Comparison of ENCODE assay signal across 13 cellular contexts in the genomic region with DNA sequence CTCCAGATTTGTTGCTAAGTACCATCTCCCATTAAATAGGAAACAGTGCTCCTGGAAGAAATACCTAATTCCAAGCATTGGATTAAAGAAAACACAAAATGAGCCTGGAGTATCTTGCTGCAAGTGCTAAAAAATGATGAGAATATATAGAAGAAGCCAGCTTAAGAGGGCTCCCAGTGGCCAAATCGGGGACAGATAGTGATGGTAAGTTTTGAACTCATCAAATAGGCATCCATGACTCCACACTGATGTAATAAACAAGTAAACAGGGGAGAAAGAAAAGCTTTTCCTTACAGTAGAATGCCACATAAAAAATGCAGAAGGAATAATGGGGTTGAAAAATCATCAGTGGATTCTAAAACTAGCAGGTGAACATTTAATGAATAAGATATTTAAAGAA.
DNase-seq lines count a peak whose midpoint lies in the region; ATAC-seq and TF ChIP-seq lines count a peak whose summit lies in the region.
"Had no signal": no experiment of that assay in that cellular context is flagged by ENCODE, and none has a peak within 500 bp of the region (broad histone marks: within the 10 kb centered on the region; RNA-seq: fewer than 3 reads in every experiment).

No MANE protein-coding gene starts in this region.

- H3K9me3 Mint-ChIP-seq in nephron: no peaks in the 10 kb centered on the region
- no peaks in the 10 kb centered on the region for H3K9me3 Mint-ChIP-seq in activated naive CD4-positive, alpha-beta T cell treated with anti-CD3 and anti-CD28 coated beads, Interleukin-2, amount 10 ng/mL, durations not matched to agents 7 days and 5 days
- H3K9me3 Mint-ChIP-seq: H9 had no signal

- BruUV-seq in IMR-90 (replicated peaks; lab: Mats Ljungman, UMichigan): no TSS peak

- H2BK5ac ChIP-seq in IMR-90 (ENCODE audit: low read depth, low read length, poor library complexity, severe bottlenecking): no peak overlapping the region

- no peaks in the 10 kb centered on the region for H3K4me1 Mint-ChIP-seq in nephron
- no peaks in the 10 kb centered on the region for H3K4me1 Mint-ChIP-seq in activated naive CD4-positive, alpha-beta T cell treated with anti-CD3 and anti-CD28 coated beads, Interleukin-2, amount 10 ng/mL, durations not matched to agents 7 days and 5 days
- H3K4me1 Mint-ChIP-seq: CD4-positive, alpha-beta memory T cell had no signal

- H3K27ac ChIP-seq in IMR-90 (ENCODE audit: insufficient read depth, low read length): no peak overlapping the region
- H3K27ac ChIP-seq in SK-N-MC: peak overlapping the region; percentile 62
- no peak overlapping the region for H3K27ac ChIP-seq in right atrium auricular region
- no peak overlapping the region for H3K27ac ChIP-seq in aorta (ENCODE audit: low read depth in 1 of 2, low read length in 2 of 2)
- H3K27ac ChIP-seq: C4-2B had no signal

- no CpG with 5 or more reads among the region's 1 CpG for WGBS in IMR-90 (ENCODE audit: extremely low coverage in 2 of 2, insufficient read length in 1 of 2), 2 experiments
- WGBS in aorta, 2 donors: 67 to 68% methylated on average over 1 of the region's 1 CpG

- intact Hi-C loops in IMR-90 (cut with micrococcal nuclease): no loop called here
- intact Hi-C loops in aorta (cut with DNase I): loop anchor here in 1 of 2 donors (10.0 kb wide), 1 partner anchor 64 kb away; no protein-coding TSS in a partner anchor

- no peaks in the 10 kb centered on the region for H4K20me1 ChIP-seq in IMR-90 (ENCODE audit: insufficient read depth, low read length)

- H4K5ac ChIP-seq in IMR-90 (ENCODE audit: low read depth, low read length): no peak overlapping the region

- no peak overlapping the region for H2AFZ ChIP-seq in IMR-90 (replicated peaks; ENCODE audit: low read length, poor library complexity)

- no peak overlapping the region for H3K4me2 ChIP-seq in IMR-90 (ENCODE audit: low read depth, low read length)

- H3K27me3 ChIP-seq in IMR-90 (ENCODE audit: control insufficient read depth, insufficient read depth, low read length) (no peaks in the 10 kb centered on the region), right atrium auricular region (no peaks in the 10 kb centered on the region), aorta (ENCODE audit: control insufficient read depth in 1 of 2, insufficient read depth in 2 of 2, low read length in 1 of 2) (no peaks in the 10 kb centered on the region)
- H3K27me3 ChIP-seq: BE2C had no signal

- no peak overlapping the region for H3K56ac ChIP-seq in IMR-90 (ENCODE audit: extremely low read depth, insufficient read depth, low read length)

- POLR2A ChIA-PET in IMR-90 (lab: Charles Lee; ENCODE audit: unreplicated experiment): no interaction called here

- H2AK5ac ChIP-seq in IMR-90 (ENCODE audit: low read depth, low read length): no peak overlapping the region

- in situ Hi-C loops in IMR-90 (cut with MboI; ENCODE audit: low sequenced_read_pairs): no loop called here

- H3K4me3 ChIP-seq in IMR-90 (ENCODE audit: insufficient read depth, low read depth, low read length) (no peak overlapping the region), SK-N-MC (no peak overlapping the region), right atrium auricular region (no peak overlapping the region), aorta (ENCODE audit: low read length in 2 of 2) (no peak overlapping the region)
- H3K4me3 ChIP-seq: GM12878 had no signal

- H2BK15ac ChIP-seq in IMR-90 (ENCODE audit: low read depth, low read length): no peak overlapping the region

- H4K8ac ChIP-seq in IMR-90 (ENCODE audit: low read depth in 2 of 2, low read length in 2 of 2): no peak overlapping the region

- dilution Hi-C loops in IMR-90 (cut with HindIII; ENCODE audit: low sequenced_read_pairs, unreplicated experiment): no loop called here

- peaks cover 0 to 8% of the 10 kb centered on the region in 2 experiments; a peak in 1 of 4 replicates for H3K79me1 ChIP-seq in IMR-90 (ENCODE audit: low read depth in 1 of 2, low read length in 2 of 2)

- peaks cover 2% of the 10 kb centered on the region; the same call in 1 of the 2 replicates for H3K9me1 ChIP-seq in IMR-90 (ENCODE audit: insufficient read depth, low read length)

- H3K36me3 ChIP-seq in IMR-90 (ENCODE audit: control insufficient read depth, insufficient read depth, low read length) (0 out of 2 replicates have a peak, but pooled peaks cover 1% of the 10 kb centered on the region), SK-N-MC (ENCODE audit: insufficient read depth, low read length) (no peaks in the 10 kb centered on the region), right atrium auricular region (no peaks in the 10 kb centered on the region), aorta (ENCODE audit: control insufficient read depth in 1 of 2, insufficient read depth in 2 of 2, low read length in 1 of 2) (no peaks in the 10 kb centered on the region)
- H3K36me3 ChIP-seq: BE2C had no signal

- H3K4me1 ChIP-seq in IMR-90 (ENCODE audit: control insufficient read depth, insufficient read depth, low read length) (no peaks in the 10 kb centered on the region), right atrium auricular region (peaks cover 0 to under 1% of the 10 kb centered on the region in 2 donors), aorta (ENCODE audit: control insufficient read depth in 1 of 2, insufficient read depth in 2 of 2, low read length in 2 of 2) (peaks cover 0 to 2% of the 10 kb centered on the region in 2 donors)
- H3K4me1 ChIP-seq: BE2C had no signal

- H3K36me3 Mint-ChIP-seq in nephron (ENCODE audit: low read depth): peaks cover 10% of the 10 kb centered on the region
- H3K36me3 Mint-ChIP-seq in activated naive CD4-positive, alpha-beta T cell treated with anti-CD3 and anti-CD28 coated beads, Interleukin-2, amount 10 ng/mL, durations not matched to agents 7 days and 5 days: no peaks in the 10 kb centered on the region
- H3K36me3 Mint-ChIP-seq: CD4-positive, alpha-beta memory T cell had no signal

- ATAC-seq in GM21786 (IDR thresholded peaks at IDR 0.05; ENCODE audit: unreplicated experiment) (peak; percentile 30), IMR-90 (ENCODE audit: low read depth) (no peak), aorta (ENCODE audit: low FRiP score) (no peak)

- H3K4ac ChIP-seq in IMR-90 (ENCODE audit: low read depth, low read length): no peak overlapping the region

- H3K18ac ChIP-seq in IMR-90 (ENCODE audit: low read depth, low read length): no peak overlapping the region

- peak overlapping the region in 2 of 3 experiments; percentile 0 to 57 for H3K27ac Mint-ChIP-seq in nephron
- H3K27ac Mint-ChIP-seq in activated naive CD4-positive, alpha-beta T cell treated with anti-CD3 and anti-CD28 coated beads, Interleukin-2, amount 10 ng/mL, durations not matched to agents 7 days and 5 days: no peak overlapping the region
- H3K27ac Mint-ChIP-seq: CD4-positive, alpha-beta memory T cell had no signal

- H3K9me3 ChIP-seq in IMR-90 (ENCODE audit: control insufficient read depth, insufficient read depth, low read length) (no peaks in the 10 kb centered on the region), SK-N-MC (ENCODE audit: low read depth, low read length) (no peaks in the 10 kb centered on the region), right atrium auricular region (no peaks in the 10 kb centered on the region), aorta (ENCODE audit: control insufficient read depth, low read length) (no peaks in the 10 kb centered on the region)
- H3K9me3 ChIP-seq: BE2C had no signal

- H3K23ac ChIP-seq in IMR-90 (ENCODE audit: low read depth, low read length): no peak overlapping the region

- DNase-seq in IMR-90: peak; percentile 3
- DNase-seq in SK-N-MC (ENCODE audit: low read depth, low spot score): no peak
- no peak for DNase-seq in activated naive CD4-positive, alpha-beta T cell treated with anti-CD3 and anti-CD28 coated beads, Interleukin-2, amount 10 ng/mL, durations not matched to agents 7 days and 5 days
- no peak for DNase-seq in right atrium auricular region (ENCODE audit: low spot score)
- DNase-seq in aorta: no peak
- DNase-seq: BE2C; CD4-positive, alpha-beta memory T cell; GOT3; H9 had no signal

- TF ChIP-seq CTCF in IMR-90 (conservative IDR thresholded peaks at IDR 0.05; ENCODE audit: low read depth, low read length) (no peak), nephron (IDR thresholded peaks at IDR 0.05; ENCODE audit: unreplicated experiment in 3 of 3) (no peak), right atrium auricular region (IDR thresholded peaks at IDR 0.05) (no peak)

- H3K9ac ChIP-seq in IMR-90 (ENCODE audit: low read depth, low read length) (no peak overlapping the region), SK-N-MC (ENCODE audit: insufficient read length) (no peak overlapping the region)

- no peak overlapping the region for H3K4me3 Mint-ChIP-seq in nephron
- H3K4me3 Mint-ChIP-seq in activated naive CD4-positive, alpha-beta T cell treated with anti-CD3 and anti-CD28 coated beads, Interleukin-2, amount 10 ng/mL, durations not matched to agents 7 days and 5 days: no peak overlapping the region
- H3K4me3 Mint-ChIP-seq: CD4-positive, alpha-beta memory T cell; H9 had no signal

- H3K27me3 Mint-ChIP-seq in nephron (ENCODE audit: low read depth): no peaks in the 10 kb centered on the region
- no peaks in the 10 kb centered on the region for H3K27me3 Mint-ChIP-seq in activated naive CD4-positive, alpha-beta T cell treated with anti-CD3 and anti-CD28 coated beads, Interleukin-2, amount 10 ng/mL, durations not matched to agents 7 days and 5 days

- TF ChIP-seq POLR2A in IMR-90 (IDR thresholded peaks at IDR 0.05; ENCODE audit: low read depth, low read length): no peak

- H3K14ac ChIP-seq in IMR-90 (replicated peaks; ENCODE audit: low read depth, low read length): no peak overlapping the region

- H2BK20ac ChIP-seq in IMR-90 (ENCODE audit: low read depth, low read length): no peak overlapping the region

- no peak overlapping the region for H2AK9ac ChIP-seq in IMR-90 (replicated peaks; ENCODE audit: low read depth, low read length, poor library complexity)

- H4K91ac ChIP-seq in IMR-90 (ENCODE audit: insufficient read depth, low read depth, low read length): no peak overlapping the region

- CTCF ChIA-PET in IMR-90 (lab: Yijun Ruan, JAX): no interaction called here
- CTCF ChIA-PET in activated naive CD4-positive, alpha-beta T cell treated with anti-CD3 and anti-CD28 coated beads, Interleukin-2, amount 10 ng/mL, durations not matched to agents 7 days and 5 days (lab: Charles Lee): no interaction called here

- TF ChIP-seq RAD21 in IMR-90 (IDR thresholded peaks at IDR 0.05; ENCODE audit: low read length): no peak

- H2BK120ac ChIP-seq in IMR-90 (ENCODE audit: low read depth, low read length): no peak overlapping the region

TF ChIP-seq in IMR-90, 13 proteins besides CTCF, POLR2A, EP300 and RAD21 (continues in another document):
- no peak for TF ChIP-seq CEBPB (IDR thresholded peaks at IDR 0.05; ENCODE audit: low read depth, low read length)
- TF ChIP-seq CHD1 (IDR thresholded peaks at IDR 0.05; ENCODE audit: low read depth, low read length): no peak
- no peak for TF ChIP-seq BHLHE40 (IDR thresholded peaks at IDR 0.05; ENCODE audit: low read depth, low read length)
- TF ChIP-seq SMC3 (IDR thresholded peaks at IDR 0.05; ENCODE audit: low read depth, low read length): no peak
- TF ChIP-seq MXI1 (IDR thresholded peaks at IDR 0.05; ENCODE audit: borderline replicate concordance, low read depth, low read length): no peak
- TF ChIP-seq MAFK (IDR thresholded peaks at IDR 0.05; ENCODE audit: low read depth, low read length): no peak
- no peak for TF ChIP-seq RCOR1 (IDR thresholded peaks at IDR 0.05; ENCODE audit: insufficient replicate concordance, low read length)
